In the genomic region with DNA sequence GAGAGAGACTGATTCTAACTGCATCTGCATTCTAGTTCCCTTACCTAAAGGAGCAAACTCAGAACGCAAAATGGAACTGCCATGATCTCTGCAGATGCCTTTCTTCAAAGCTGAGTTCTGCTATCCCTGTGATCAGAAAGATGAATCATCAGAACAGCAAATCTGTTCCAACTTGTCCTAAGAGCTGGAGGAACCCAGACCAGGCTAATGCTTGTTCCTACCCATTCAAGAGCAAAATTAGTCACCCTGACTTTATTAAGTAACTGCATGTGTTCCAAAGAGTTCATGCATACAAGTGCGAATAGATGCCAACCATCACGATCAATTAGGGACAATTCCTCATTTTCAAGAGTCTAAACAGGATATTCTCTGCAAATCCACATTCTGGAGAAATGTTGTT, we compare ENCODE assay signal across 2 cellular contexts.
TF ChIP-seq lines count a peak whose summit lies in the region.

No MANE protein-coding gene starts in this region.

TF ChIP-seq in liver, 16 proteins besides CTCF, POLR2A, EP300 and RAD21 (continued from another document):
- TF ChIP-seq REST (IDR thresholded peaks at IDR 0.05): no peak
- no peak for TF ChIP-seq NR2F2 (IDR thresholded peaks at IDR 0.05)
- TF ChIP-seq RXRA (IDR thresholded peaks at IDR 0.05): no peak
- no peak for TF ChIP-seq HNF4G (IDR thresholded peaks at IDR 0.05)
- no peak for TF ChIP-seq YY1 (IDR thresholded peaks at IDR 0.05)

TF ChIP-seq in HepG2, 621 proteins besides CTCF, POLR2A, EP300 and RAD21 (continued from another document):
- TF ChIP-seq, protein P1, sequence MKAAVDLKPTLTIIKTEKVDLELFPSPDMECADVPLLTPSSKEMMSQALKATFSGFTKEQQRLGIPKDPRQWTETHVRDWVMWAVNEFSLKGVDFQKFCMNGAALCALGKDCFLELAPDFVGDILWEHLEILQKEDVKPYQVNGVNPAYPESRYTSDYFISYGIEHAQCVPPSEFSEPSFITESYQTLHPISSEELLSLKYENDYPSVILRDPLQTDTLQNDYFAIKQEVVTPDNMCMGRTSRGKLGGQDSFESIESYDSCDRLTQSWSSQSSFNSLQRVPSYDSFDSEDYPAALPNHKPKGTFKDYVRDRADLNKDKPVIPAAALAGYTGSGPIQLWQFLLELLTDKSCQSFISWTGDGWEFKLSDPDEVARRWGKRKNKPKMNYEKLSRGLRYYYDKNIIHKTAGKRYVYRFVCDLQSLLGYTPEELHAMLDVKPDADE (CRISPR knock-in tag; IDR thresholded peaks at IDR 0.05): no peak
- no peak for TF ChIP-seq ZNF484 (CRISPR knock-in tag; IDR thresholded peaks at IDR 0.05; ENCODE audit: borderline replicate concordance, low read depth)
- TF ChIP-seq SSRP1 (CRISPR knock-in tag; IDR thresholded peaks at IDR 0.05): no peak
- no peak for TF ChIP-seq ZNF282 (IDR thresholded peaks at IDR 0.05; ENCODE audit: partially characterized antibody)
- TF ChIP-seq, protein P2, sequence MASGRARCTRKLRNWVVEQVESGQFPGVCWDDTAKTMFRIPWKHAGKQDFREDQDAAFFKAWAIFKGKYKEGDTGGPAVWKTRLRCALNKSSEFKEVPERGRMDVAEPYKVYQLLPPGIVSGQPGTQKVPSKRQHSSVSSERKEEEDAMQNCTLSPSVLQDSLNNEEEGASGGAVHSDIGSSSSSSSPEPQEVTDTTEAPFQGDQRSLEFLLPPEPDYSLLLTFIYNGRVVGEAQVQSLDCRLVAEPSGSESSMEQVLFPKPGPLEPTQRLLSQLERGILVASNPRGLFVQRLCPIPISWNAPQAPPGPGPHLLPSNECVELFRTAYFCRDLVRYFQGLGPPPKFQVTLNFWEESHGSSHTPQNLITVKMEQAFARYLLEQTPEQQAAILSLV (CRISPR knock-in tag; IDR thresholded peaks at IDR 0.05; ENCODE audit: borderline replicate concordance): no peak
- no peak for TF ChIP-seq ZNF878 (CRISPR knock-in tag; IDR thresholded peaks at IDR 0.05)
- no peak for TF ChIP-seq ZNF710 (CRISPR knock-in tag; IDR thresholded peaks at IDR 0.05; ENCODE audit: borderline replicate concordance)
- TF ChIP-seq ZNF75D (CRISPR knock-in tag; IDR thresholded peaks at IDR 0.05; ENCODE audit: borderline replicate concordance): no peak
- TF ChIP-seq TAF1 (CRISPR knock-in tag; IDR thresholded peaks at IDR 0.05): no peak
- no peak for TF ChIP-seq MIER2 (CRISPR knock-in tag; IDR thresholded peaks at IDR 0.05)
- TF ChIP-seq CBFB (CRISPR knock-in tag; IDR thresholded peaks at IDR 0.05): no peak
- no peak for TF ChIP-seq HNRNPL (IDR thresholded peaks at IDR 0.05; ENCODE audit: low read depth, low read length)
- no peak for TF ChIP-seq ZSCAN31 (CRISPR knock-in tag; IDR thresholded peaks at IDR 0.05; ENCODE audit: low read depth)
- TF ChIP-seq HINFP (CRISPR knock-in tag; IDR thresholded peaks at IDR 0.05; ENCODE audit: low read depth): no peak
- TF ChIP-seq ZNF136 (CRISPR knock-in tag; IDR thresholded peaks at IDR 0.05; ENCODE audit: low read depth): no peak
- no peak for TF ChIP-seq ZMYM2 (CRISPR knock-in tag; IDR thresholded peaks at IDR 0.05)
